In the genomic region with DNA sequence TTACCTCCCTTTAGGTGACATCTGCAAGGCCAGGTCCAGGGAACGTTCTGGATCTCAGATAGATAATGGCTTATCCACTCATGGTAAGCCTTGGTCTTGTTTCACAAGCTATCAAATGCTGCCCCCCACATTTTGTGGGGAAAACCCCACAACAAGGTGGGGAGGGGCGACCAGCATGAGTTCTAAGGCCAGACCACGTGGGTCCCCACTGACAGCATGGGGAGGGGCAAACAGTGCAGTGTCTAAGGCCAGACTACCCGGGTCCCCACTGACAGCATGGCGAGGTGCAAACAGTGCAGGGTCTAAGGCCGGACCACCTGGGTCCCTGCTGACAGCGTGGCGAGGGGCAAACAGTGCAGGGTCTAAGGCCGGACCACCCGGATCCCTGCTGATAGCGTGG, we compare ENCODE assay signal across 21 cellular contexts.
"Had no signal": no experiment of that assay in that cellular context is flagged by ENCODE, and none has a peak within 500 bp of the region (broad histone marks: within the 10 kb centered on the region; RNA-seq: fewer than 3 reads in every experiment).

No MANE protein-coding gene starts in this region.

- H3K9me3 Mint-ChIP-seq: activated CD4-positive, alpha-beta memory T cell treated with anti-CD3 and anti-CD28 coated beads, Interleukin-2, amount 10 ng/mL, durations not matched to agents 7 days and 5 days; activated CD4-positive, alpha-beta T cell treated with anti-CD3 and anti-CD28 coated beads, Interleukin-2, amount 10 ng/mL, durations not matched to agents 24 days and 14 days; activated naive CD4-positive, alpha-beta T cell treated with anti-CD3 and anti-CD28 coated beads, Interleukin-2, amount 10 ng/mL, durations not matched to agents 7 days and 5 days; activated naive CD8-positive, alpha-beta T cell treated with anti-CD3 and anti-CD28 coated beads, Interleukin-2, amount 10 ng/mL, durations not matched to agents 7 days and 5 days; activated T-cell treated with anti-CD3 and anti-CD28 coated beads, Interleukin-2, amount 50 U/mL, for 24 hours; dendritic cell treated with granulocyte-macrophage colony-stimulating factor and Interleukin-4, amounts not matched to agents 40 ng/mL and 50 ng/mL, for 4 days; natural killer cell treated with Interleukin-12 subunit alpha and Interleukin-12 subunit beta and Interleukin-15 and Interleukin-18, amount 100 ng/mL, for 72 hours had no signal

- H3K4me3 ChIP-seq: left ventricle myocardium inferior, mucosa of descending colon, testis, transverse colon had no signal

- H2AFZ ChIP-seq: parathyroid adenoma had no signal

- H3K9me3 ChIP-seq: left ventricle myocardium inferior, mucosa of descending colon, testis, transverse colon had no signal

- H3K36me3 ChIP-seq: left ventricle myocardium inferior, transverse colon, WERI-Rb-1 had no signal

- H3K27ac ChIP-seq: left ventricle myocardium inferior, parathyroid adenoma, testis, transverse colon, WERI-Rb-1 had no signal

- DNase-seq: activated CD4-positive, alpha-beta memory T cell treated with anti-CD3 and anti-CD28 coated beads, Interleukin-2, amount 10 ng/mL, durations not matched to agents 7 days and 5 days; activated CD4-positive, alpha-beta T cell treated with anti-CD3 and anti-CD28 coated beads, Interleukin-2, amount 10 ng/mL, durations not matched to agents 24 days and 14 days; activated CD8-positive, alpha-beta memory T cell treated with anti-CD3 and anti-CD28 coated beads, Interleukin-2, amount 50 U/mL, for 48 hours; activated gamma-delta T cell; activated naive CD4-positive, alpha-beta T cell treated with anti-CD3 and anti-CD28 coated beads, Interleukin-2, amount 10 ng/mL, durations not matched to agents 7 days and 5 days; activated naive CD8-positive, alpha-beta T cell treated with anti-CD3 and anti-CD28 coated beads, Interleukin-2, amount 10 ng/mL, durations not matched to agents 7 days and 5 days; activated T-cell treated with anti-CD3 and anti-CD28 coated beads, Interleukin-2, amount 50 U/mL, for 24 hours; central memory CD4-positive, alpha-beta T cell; effector CD4-positive, alpha-beta T cell; left ventricle myocardium inferior; mucosa of descending colon; right cardiac atrium; stimulated activated CD4-positive, alpha-beta T cell treated with anti-CD3 and anti-CD28 coated beads, Interleukin-12 subunit alpha, Interleukin-12 subunit beta, amount 100 ng/mL, for 4 hours; stimulated activated CD4-positive, alpha-beta T cell treated with anti-CD3 and anti-CD28 coated beads, Interleukin-4, amount 100 ng/mL, for 1 hour; stimulated activated naive CD8-positive, alpha-beta T cell treated with anti-CD3 and anti-CD28 coated beads, Interleukin-15, Interleukin-2, amounts not matched to agents 100 U/mL and 50 U/mL, for 24 hours; testis; transverse colon; WERI-Rb-1 had no signal

- H3K4me3 Mint-ChIP-seq: activated CD4-positive, alpha-beta memory T cell treated with anti-CD3 and anti-CD28 coated beads, Interleukin-2, amount 10 ng/mL, durations not matched to agents 7 days and 5 days; activated CD4-positive, alpha-beta T cell treated with anti-CD3 and anti-CD28 coated beads, Interleukin-2, amount 10 ng/mL, durations not matched to agents 24 days and 14 days; activated naive CD4-positive, alpha-beta T cell treated with anti-CD3 and anti-CD28 coated beads, Interleukin-2, amount 10 ng/mL, durations not matched to agents 7 days and 5 days; activated naive CD8-positive, alpha-beta T cell treated with anti-CD3 and anti-CD28 coated beads, Interleukin-2, amount 10 ng/mL, durations not matched to agents 7 days and 5 days; activated T-cell treated with anti-CD3 and anti-CD28 coated beads, Interleukin-2, amount 50 U/mL, for 24 hours; dendritic cell treated with granulocyte-macrophage colony-stimulating factor and Interleukin-4, amounts not matched to agents 40 ng/mL and 50 ng/mL, for 4 days; natural killer cell treated with Interleukin-12 subunit alpha and Interleukin-12 subunit beta and Interleukin-15 and Interleukin-18, amount 100 ng/mL, for 72 hours had no signal

- ATAC-seq: mucosa of descending colon; natural killer cell treated with Interleukin-12 subunit alpha and Interleukin-12 subunit beta and Interleukin-15 and Interleukin-18, amount 100 ng/mL, for 72 hours; right cardiac atrium; stimulated activated naive CD8-positive, alpha-beta T cell treated with anti-CD3 and anti-CD28 coated beads, Interleukin-15, Interleukin-2, amounts not matched to agents 100 U/mL and 50 U/mL, for 24 hours had no signal

- H3K9ac ChIP-seq: parathyroid adenoma had no signal

- H3K4me1 Mint-ChIP-seq: activated CD4-positive, alpha-beta memory T cell treated with anti-CD3 and anti-CD28 coated beads, Interleukin-2, amount 10 ng/mL, durations not matched to agents 7 days and 5 days; activated CD4-positive, alpha-beta T cell treated with anti-CD3 and anti-CD28 coated beads, Interleukin-2, amount 10 ng/mL, durations not matched to agents 24 days and 14 days; activated naive CD4-positive, alpha-beta T cell treated with anti-CD3 and anti-CD28 coated beads, Interleukin-2, amount 10 ng/mL, durations not matched to agents 7 days and 5 days; activated naive CD8-positive, alpha-beta T cell treated with anti-CD3 and anti-CD28 coated beads, Interleukin-2, amount 10 ng/mL, durations not matched to agents 7 days and 5 days had no signal

- H3K27ac Mint-ChIP-seq: activated CD4-positive, alpha-beta memory T cell treated with anti-CD3 and anti-CD28 coated beads, Interleukin-2, amount 10 ng/mL, durations not matched to agents 7 days and 5 days; activated CD4-positive, alpha-beta T cell treated with anti-CD3 and anti-CD28 coated beads, Interleukin-2, amount 10 ng/mL, durations not matched to agents 24 days and 14 days; activated naive CD4-positive, alpha-beta T cell treated with anti-CD3 and anti-CD28 coated beads, Interleukin-2, amount 10 ng/mL, durations not matched to agents 7 days and 5 days; activated naive CD8-positive, alpha-beta T cell treated with anti-CD3 and anti-CD28 coated beads, Interleukin-2, amount 10 ng/mL, durations not matched to agents 7 days and 5 days; activated T-cell treated with anti-CD3 and anti-CD28 coated beads, Interleukin-2, amount 50 U/mL, for 24 hours; dendritic cell treated with granulocyte-macrophage colony-stimulating factor and Interleukin-4, amounts not matched to agents 40 ng/mL and 50 ng/mL, for 4 days; natural killer cell treated with Interleukin-12 subunit alpha and Interleukin-12 subunit beta and Interleukin-15 and Interleukin-18, amount 100 ng/mL, for 72 hours had no signal

- H3K36me3 Mint-ChIP-seq: activated naive CD4-positive, alpha-beta T cell treated with anti-CD3 and anti-CD28 coated beads, Interleukin-2, amount 10 ng/mL, durations not matched to agents 7 days and 5 days; activated naive CD8-positive, alpha-beta T cell treated with anti-CD3 and anti-CD28 coated beads, Interleukin-2, amount 10 ng/mL, durations not matched to agents 7 days and 5 days; natural killer cell treated with Interleukin-12 subunit alpha and Interleukin-12 subunit beta and Interleukin-15 and Interleukin-18, amount 100 ng/mL, for 72 hours had no signal

- H3K27me3 ChIP-seq: testis, transverse colon had no signal
